Comparison of ENCODE assay signal across 8 cellular contexts in the genomic region with DNA sequence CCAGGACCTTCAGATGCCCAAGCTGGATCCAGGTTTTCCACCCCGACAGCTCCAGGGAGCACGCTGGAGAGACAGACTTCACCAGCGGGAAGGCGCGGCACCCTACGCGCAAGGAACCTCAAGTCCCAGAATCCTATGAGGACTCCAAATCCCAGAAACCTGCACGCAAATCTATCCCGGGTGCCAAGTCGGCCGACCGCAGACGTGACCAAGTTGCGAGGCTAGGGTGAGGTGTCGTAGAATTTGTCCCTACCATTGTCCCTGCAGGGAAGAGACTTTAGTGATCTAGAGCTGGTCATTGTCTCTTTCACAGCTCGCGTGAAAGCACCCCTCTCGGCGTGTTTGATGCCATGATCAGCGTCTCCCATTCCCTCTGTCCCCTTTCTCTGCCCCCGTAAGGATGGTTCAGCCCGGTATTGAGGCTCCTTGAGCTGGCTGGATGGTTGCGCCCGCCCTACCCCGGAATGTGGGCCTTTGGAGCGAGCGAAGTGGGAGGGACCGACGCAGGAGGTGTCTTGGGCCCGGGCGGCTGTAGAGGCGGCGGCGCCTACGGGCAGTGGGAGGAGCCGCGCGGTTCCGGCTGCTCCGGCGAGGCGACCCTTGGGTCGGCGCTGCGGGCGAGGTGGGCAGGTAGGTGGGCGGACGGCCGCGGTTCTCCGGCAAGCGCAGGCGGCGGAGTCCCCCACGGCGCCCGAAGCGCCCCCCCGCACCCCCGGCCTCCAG. TPM values are rescaled to one million over a fixed set of nuclear protein-coding genes. Genes with fewer than 3 reads are reported as not detected.
DNase-seq lines count a peak whose midpoint lies in the region; ATAC-seq, FAIRE-seq and TF ChIP-seq lines count a peak whose summit lies in the region.

Gene PRKCI (plus strand): TSS at position 501 of the 723 bp plus-strand sequence. CDS start 246 bp downstream, outside the sequence.

- peak within 1 kb of the TSS; percentile 96 for H3K4me3 Mint-ChIP-seq in nephron progenitor cell
- H3K4me3 Mint-ChIP-seq in stimulated activated naive CD8-positive, alpha-beta T cell treated with anti-CD3 and anti-CD28 coated beads, Interleukin-15, amount 100 ng/mL, for 72 hours: peak within 1 kb of the TSS; percentile 88 to 90

- peak; percentile 94 for FAIRE-seq in H54 (lab: Jason Lieb, UNC)

- H3K27me3 Mint-ChIP-seq in nephron progenitor cell (ENCODE audit: low read depth, poor library complexity): no peaks in the 10 kb centered on the region
- H3K27me3 Mint-ChIP-seq in stimulated activated naive CD8-positive, alpha-beta T cell treated with anti-CD3 and anti-CD28 coated beads, Interleukin-15, amount 100 ng/mL, for 72 hours: no peaks in the 10 kb centered on the region

- H3K4me1 Mint-ChIP-seq in nephron progenitor cell: peaks cover 35% of the 10 kb centered on the region
- H3K4me1 Mint-ChIP-seq in stimulated activated naive CD8-positive, alpha-beta T cell treated with anti-CD3 and anti-CD28 coated beads, Interleukin-15, amount 100 ng/mL, for 72 hours: peaks cover 28% of the 10 kb centered on the region

- TF ChIP-seq POLR2A in H54 (IDR thresholded peaks at IDR 0.05; ENCODE audit: low read depth, low read length): peak; percentile 85

- H3K27ac Mint-ChIP-seq in nephron progenitor cell: peak within 1 kb of the TSS; percentile 100
- peak within 1 kb of the TSS; percentile 97 to 99 for H3K27ac Mint-ChIP-seq in stimulated activated naive CD8-positive, alpha-beta T cell treated with anti-CD3 and anti-CD28 coated beads, Interleukin-15, amount 100 ng/mL, for 72 hours

- no peaks in the 10 kb centered on the region for H3K36me3 Mint-ChIP-seq in nephron progenitor cell (ENCODE audit: low read depth)

- H3K9me3 Mint-ChIP-seq in nephron progenitor cell: peaks cover 9% of the 10 kb centered on the region
- no peaks in the 10 kb centered on the region for H3K9me3 Mint-ChIP-seq in stimulated activated naive CD8-positive, alpha-beta T cell treated with anti-CD3 and anti-CD28 coated beads, Interleukin-15, amount 100 ng/mL, for 72 hours

- peak; percentile 98 for DNase-seq in ELF-1 (ENCODE audit: low read depth, low spot score)
- DNase-seq in H54 (ENCODE audit: insufficient read length, low spot score): peak; percentile 89
- DNase-seq in M059J (ENCODE audit: low read depth): peak; percentile 98
- DNase-seq in SIG-M5 (lab: John Stamatoyannopoulos, UW): peak; percentile 85
- peak; percentile 64 for DNase-seq in activated gamma-delta T cell (lab: John Stamatoyannopoulos, UW)
- peak; percentile 93 for DNase-seq in fibroblast of the conjunctiva (ENCODE audit: low read depth)
- DNase-seq in nephron progenitor cell: peak; percentile 94
- DNase-seq in stimulated activated naive CD8-positive, alpha-beta T cell treated with anti-CD3 and anti-CD28 coated beads, Interleukin-15, amount 100 ng/mL, for 72 hours: peak; percentile 89 to 90

- ATAC-seq in stimulated activated naive CD8-positive, alpha-beta T cell treated with anti-CD3 and anti-CD28 coated beads, Interleukin-15, amount 100 ng/mL, for 72 hours: peak; percentile 96

- no peak for TF ChIP-seq CTCF in nephron progenitor cell (IDR thresholded peaks at IDR 0.05)

RNA-seq across cellular contexts. Expression of gene PRKCI, which starts in this region (rescaled TPM):
- 50.1 and 63.1 TPM in 2 replicates for total RNA-seq in M059J (2014; rRNA removed; shearing (Covaris generic))

Comparison
In these comparisons a context has a peak if more than half of its experiments do, and no peak if none do; other contexts are left out.
1. Peak in every context shown above with its lines: DNase-seq and ATAC-seq.